Comparison of ENCODE assay signal across 1 cellular context in genomic region chr11:535519-536454, GRCh38.
A peak's percentile ranks its signal among the peaks of the same experiment; 100 is the strongest.
TF ChIP-seq lines count a peak whose summit lies in the region.

Gene HRAS (minus strand): TSS chr11:535576.

TF ChIP-seq in GM12878, 131 proteins besides CTCF, POLR2A, EP300 and RAD21 (continued from another document and continues in another):
- peak; percentile 51 for TF ChIP-seq FOS (IDR thresholded peaks at IDR 0.05; ENCODE audit: borderline replicate concordance, extremely low read depth, insufficient read length)
- no peak for TF ChIP-seq KDM1A (IDR thresholded peaks at IDR 0.05; ENCODE audit: borderline replicate concordance)
- TF ChIP-seq IKZF1 (conservative IDR thresholded peaks at IDR 0.05), result peak; percentile 88
- peak; percentile 30; the same call in 1 of the 2 replicates for TF ChIP-seq HCFC1 (IDR thresholded peaks at IDR 0.05; ENCODE audit: low read length)
- peak; percentile 61; the same call in 1 of the 2 replicates for TF ChIP-seq ZNF207 (IDR thresholded peaks at IDR 0.05; ENCODE audit: borderline replicate concordance)
- TF ChIP-seq, protein P1, sequence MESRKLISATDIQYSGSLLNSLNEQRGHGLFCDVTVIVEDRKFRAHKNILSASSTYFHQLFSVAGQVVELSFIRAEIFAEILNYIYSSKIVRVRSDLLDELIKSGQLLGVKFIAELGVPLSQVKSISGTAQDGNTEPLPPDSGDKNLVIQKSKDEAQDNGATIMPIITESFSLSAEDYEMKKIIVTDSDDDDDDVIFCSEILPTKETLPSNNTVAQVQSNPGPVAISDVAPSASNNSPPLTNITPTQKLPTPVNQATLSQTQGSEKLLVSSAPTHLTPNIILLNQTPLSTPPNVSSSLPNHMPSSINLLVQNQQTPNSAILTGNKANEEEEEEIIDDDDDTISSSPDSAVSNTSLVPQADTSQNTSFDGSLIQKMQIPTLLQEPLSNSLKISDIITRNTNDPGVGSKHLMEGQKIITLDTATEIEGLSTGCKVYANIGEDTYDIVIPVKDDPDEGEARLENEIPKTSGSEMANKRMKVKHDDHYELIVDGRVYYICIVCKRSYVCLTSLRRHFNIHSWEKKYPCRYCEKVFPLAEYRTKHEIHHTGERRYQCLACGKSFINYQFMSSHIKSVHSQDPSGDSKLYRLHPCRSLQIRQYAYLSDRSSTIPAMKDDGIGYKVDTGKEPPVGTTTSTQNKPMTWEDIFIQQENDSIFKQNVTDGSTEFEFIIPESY (IDR thresholded peaks at IDR 0.05), result no peak
- TF ChIP-seq RUNX3 (IDR thresholded peaks at IDR 0.05; ENCODE audit: low read length), result peak; percentile 73
- no peak for TF ChIP-seq IRF4 (IDR thresholded peaks at IDR 0.05; ENCODE audit: low read depth, low read length)
- peak; percentile 14; the same call in 1 of the 2 replicates for TF ChIP-seq ZBTB40 (IDR thresholded peaks at IDR 0.05; ENCODE audit: borderline replicate concordance)
- no peak for TF ChIP-seq HDAC6 (IDR thresholded peaks at IDR 0.05; ENCODE audit: unreplicated experiment)
- peak; percentile 24 for TF ChIP-seq BACH1 (IDR thresholded peaks at IDR 0.05; ENCODE audit: borderline replicate concordance)
- no peak for TF ChIP-seq CREM (IDR thresholded peaks at IDR 0.05; ENCODE audit: low read depth)
- peak; percentile 93; the same call in 1 of the 2 replicates for TF ChIP-seq LARP7 (IDR thresholded peaks at IDR 0.05)
- peak; percentile 91 for TF ChIP-seq CHD2 (IDR thresholded peaks at IDR 0.05; ENCODE audit: borderline replicate concordance, low read depth, low read length)
- peak; percentile 71 for TF ChIP-seq NKRF (conservative IDR thresholded peaks at IDR 0.05)
- TF ChIP-seq IRF3 (IDR thresholded peaks at IDR 0.05), result peak; percentile 84
- TF ChIP-seq ZBTB4 (CRISPR knock-in tag; IDR thresholded peaks at IDR 0.05), result no peak
- TF ChIP-seq BMI1 (IDR thresholded peaks at IDR 0.05; ENCODE audit: borderline replicate concordance), result no peak
- TF ChIP-seq NR2C1 (IDR thresholded peaks at IDR 0.05), result 0 out of 2 replicates have a peak, but pooled peaks have one; percentile 23
- no peak for TF ChIP-seq USF2 (IDR thresholded peaks at IDR 0.05; ENCODE audit: borderline replicate concordance, low read depth, low read length)
- peak; percentile 100 for TF ChIP-seq DPF2 (IDR thresholded peaks at IDR 0.05)
- TF ChIP-seq, protein P2, sequence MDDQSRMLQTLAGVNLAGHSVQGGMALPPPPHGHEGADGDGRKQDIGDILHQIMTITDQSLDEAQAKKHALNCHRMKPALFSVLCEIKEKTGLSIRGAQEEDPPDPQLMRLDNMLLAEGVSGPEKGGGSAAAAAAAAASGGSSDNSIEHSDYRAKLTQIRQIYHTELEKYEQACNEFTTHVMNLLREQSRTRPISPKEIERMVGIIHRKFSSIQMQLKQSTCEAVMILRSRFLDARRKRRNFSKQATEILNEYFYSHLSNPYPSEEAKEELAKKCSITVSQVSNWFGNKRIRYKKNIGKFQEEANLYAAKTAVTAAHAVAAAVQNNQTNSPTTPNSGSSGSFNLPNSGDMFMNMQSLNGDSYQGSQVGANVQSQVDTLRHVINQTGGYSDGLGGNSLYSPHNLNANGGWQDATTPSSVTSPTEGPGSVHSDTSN (IDR thresholded peaks at IDR 0.05; ENCODE audit: insufficient replicate concordance, low read depth, low read length), result peak; percentile 99
- no peak for TF ChIP-seq NR2C2 (IDR thresholded peaks at IDR 0.05; ENCODE audit: borderline replicate concordance, control insufficient read depth, insufficient read length, low read depth)
- TF ChIP-seq, protein P3, sequence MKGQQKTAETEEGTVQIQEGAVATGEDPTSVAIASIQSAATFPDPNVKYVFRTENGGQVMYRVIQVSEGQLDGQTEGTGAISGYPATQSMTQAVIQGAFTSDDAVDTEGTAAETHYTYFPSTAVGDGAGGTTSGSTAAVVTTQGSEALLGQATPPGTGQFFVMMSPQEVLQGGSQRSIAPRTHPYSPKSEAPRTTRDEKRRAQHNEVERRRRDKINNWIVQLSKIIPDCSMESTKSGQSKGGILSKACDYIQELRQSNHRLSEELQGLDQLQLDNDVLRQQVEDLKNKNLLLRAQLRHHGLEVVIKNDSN (IDR thresholded peaks at IDR 0.05; ENCODE audit: borderline replicate concordance, extremely low read length, insufficient read depth, low read depth, low read length), result no peak
- no peak for TF ChIP-seq NFXL1 (IDR thresholded peaks at IDR 0.05; ENCODE audit: borderline replicate concordance)
- TF ChIP-seq SIN3A (IDR thresholded peaks at IDR 0.05; ENCODE audit: low read depth, low read length), result no peak
- TF ChIP-seq POU2F2 (IDR thresholded peaks at IDR 0.05; ENCODE audit: borderline replicate concordance, low read depth, low read length), result peak; percentile 6; the same call in 1 of the 3 replicates
- TF ChIP-seq SP1 (IDR thresholded peaks at IDR 0.05; ENCODE audit: low read depth, low read length), result peak; percentile 95
- no peak for TF ChIP-seq SUPT20H (IDR thresholded peaks at IDR 0.05; ENCODE audit: borderline replicate concordance, control insufficient read depth, low read depth, low read length)
- TF ChIP-seq RAD51 (IDR thresholded peaks at IDR 0.05), result no peak
- 0 out of 2 replicates have a peak, but pooled peaks have one; percentile 47 for TF ChIP-seq POLR2AphosphoS2 (IDR thresholded peaks at IDR 0.05; ENCODE audit: low read depth, low read length)
- TF ChIP-seq RBBP5 (conservative IDR thresholded peaks at IDR 0.05), result no peak
- TF ChIP-seq RFX5 (IDR thresholded peaks at IDR 0.05; ENCODE audit: low read depth, low read length), result no peak
- TF ChIP-seq CREB1 (IDR thresholded peaks at IDR 0.05; ENCODE audit: low read depth), result peak; percentile 56; the same call in 1 of the 2 replicates
- TF ChIP-seq PRDM15 (CRISPR knock-in tag; IDR thresholded peaks at IDR 0.05), result no peak
- no peak for TF ChIP-seq MEF2B (IDR thresholded peaks at IDR 0.05; ENCODE audit: partially characterized antibody, poor library complexity, severe bottlenecking)
- no peak for TF ChIP-seq FOXM1 (IDR thresholded peaks at IDR 0.05; ENCODE audit: low read depth, low read length)
- peak; percentile 60 to 95; a peak in 3 of 4 replicates for TF ChIP-seq BHLHE40 (IDR thresholded peaks at IDR 0.05; ENCODE audit: borderline replicate concordance in 1 of 2, low read depth in 2 of 2, low read length in 1 of 2)
- TF ChIP-seq MXI1 (IDR thresholded peaks at IDR 0.05; ENCODE audit: low read depth, low read length), result 0 out of 2 replicates have a peak, but pooled peaks have one; percentile 24
